18 cellular contexts compared by ENCODE assay signal in genomic region chr7:79341902-79342301, GRCh38.
"Had no signal": no experiment of that assay in that cellular context is flagged by ENCODE, and none has a peak within 500 bp of the region (broad histone marks: within the 10 kb centered on the region; RNA-seq: fewer than 3 reads in every experiment).

No MANE protein-coding gene starts in this region.

- H3K4me3 ChIP-seq: cardiac muscle cell, sigmoid colon had no signal

- H3K27ac ChIP-seq: cardiac muscle cell, foreskin keratinocyte, parathyroid adenoma, sigmoid colon had no signal

- DNase-seq: activated CD4-positive, alpha-beta memory T cell treated with anti-CD3 and anti-CD28 coated beads for 36 hours; activated CD4-positive, alpha-beta T cell treated with anti-CD3 and anti-CD28 coated beads for 4 hours; activated naive CD8-positive, alpha-beta T cell treated with anti-CD3 and anti-CD28 coated beads for 36 hours; activated T-cell treated with anti-CD3 and anti-CD28 coated beads for 4 hours; amniotic stem cell; dermis blood vessel endothelial cell; effector memory CD8-positive, alpha-beta T cell; foreskin keratinocyte; glutamatergic neuron; hypothalamus; kidney; sigmoid colon; stimulated activated CD4-positive, alpha-beta T cell treated with anti-CD3 and anti-CD28 coated beads, Interleukin-4, amount 100 ng/mL, for 4 hours; stimulated activated naive CD4-positive, alpha-beta T cell; T-helper 17 cell had no signal

- H3K9me3 Mint-ChIP-seq: activated naive CD8-positive, alpha-beta T cell treated with anti-CD3 and anti-CD28 coated beads for 36 hours; nephron had no signal

- H3K4me3 Mint-ChIP-seq: activated CD4-positive, alpha-beta memory T cell treated with anti-CD3 and anti-CD28 coated beads for 36 hours; activated naive CD8-positive, alpha-beta T cell treated with anti-CD3 and anti-CD28 coated beads for 36 hours; effector memory CD8-positive, alpha-beta T cell; nephron; T-helper 17 cell had no signal

- H3K36me3 Mint-ChIP-seq: activated CD4-positive, alpha-beta memory T cell treated with anti-CD3 and anti-CD28 coated beads for 36 hours; activated naive CD8-positive, alpha-beta T cell treated with anti-CD3 and anti-CD28 coated beads for 36 hours had no signal

- H3K9me3 ChIP-seq: sigmoid colon had no signal

- H2AFZ ChIP-seq: parathyroid adenoma had no signal

- FAIRE-seq: kidney had no signal

- H3K9ac ChIP-seq: parathyroid adenoma had no signal

- ATAC-seq: effector memory CD8-positive, alpha-beta T cell; foreskin keratinocyte; T-helper 17 cell had no signal

- H3K4me1 Mint-ChIP-seq: activated naive CD8-positive, alpha-beta T cell treated with anti-CD3 and anti-CD28 coated beads for 36 hours; nephron; T-helper 17 cell had no signal

- H3K27me3 Mint-ChIP-seq: activated CD4-positive, alpha-beta memory T cell treated with anti-CD3 and anti-CD28 coated beads for 36 hours; activated naive CD8-positive, alpha-beta T cell treated with anti-CD3 and anti-CD28 coated beads for 36 hours; effector memory CD8-positive, alpha-beta T cell; T-helper 17 cell had no signal

- H3K27ac Mint-ChIP-seq: activated CD4-positive, alpha-beta memory T cell treated with anti-CD3 and anti-CD28 coated beads for 36 hours; activated naive CD8-positive, alpha-beta T cell treated with anti-CD3 and anti-CD28 coated beads for 36 hours; effector memory CD8-positive, alpha-beta T cell; nephron; T-helper 17 cell had no signal

- H3K27me3 ChIP-seq: cardiac muscle cell, foreskin keratinocyte, sigmoid colon had no signal

- H3K36me3 ChIP-seq: cardiac muscle cell, sigmoid colon had no signal

- H3K4me1 ChIP-seq: foreskin keratinocyte, sigmoid colon had no signal
